Comparison of ENCODE assay signal across 27 cellular contexts in the genomic region with DNA sequence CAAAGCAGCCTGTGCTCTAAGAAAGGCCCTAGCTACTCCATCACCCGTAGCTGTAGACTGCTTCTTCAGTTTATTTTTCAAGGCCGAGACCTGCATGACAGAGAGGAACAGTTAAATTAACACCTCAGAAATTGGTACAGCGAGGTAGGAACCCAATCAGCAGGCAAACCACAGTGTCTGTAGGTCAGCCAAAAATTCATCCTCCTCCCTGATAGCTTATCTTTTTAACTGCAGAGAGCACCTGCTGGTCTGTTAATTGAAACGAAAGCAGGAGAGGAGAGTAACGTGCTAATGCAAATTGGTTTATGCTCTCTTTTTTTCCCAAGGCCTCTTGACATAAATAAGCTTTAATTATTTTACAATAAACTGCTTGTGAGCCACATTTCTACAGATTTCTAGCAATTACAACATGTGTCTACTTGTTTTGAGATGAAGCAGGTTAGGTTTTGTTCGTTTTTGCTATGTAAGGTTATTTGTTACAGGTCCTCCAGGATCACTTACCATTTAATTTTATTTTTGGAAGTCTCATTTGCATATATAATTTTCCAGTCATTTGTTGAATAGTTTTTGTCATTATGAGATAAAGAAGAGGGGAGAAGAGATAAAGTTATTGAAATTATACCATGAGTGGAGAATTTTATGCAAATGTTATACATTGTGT.
A peak's percentile ranks its signal among the peaks of the same experiment; 100 is the strongest.
DNase-seq lines count a peak whose midpoint lies in the region; ATAC-seq and TF ChIP-seq lines count a peak whose summit lies in the region.
"Had no signal": no experiment of that assay in that cellular context is flagged by ENCODE, and none has a peak within 500 bp of the region (broad histone marks: within the 10 kb centered on the region; RNA-seq: fewer than 3 reads in every experiment).

No MANE protein-coding gene starts in this region.

- no peak overlapping the region for H3K27ac ChIP-seq in OCI-LY3 (ENCODE audit: low read length)
- H3K27ac ChIP-seq in neural progenitor cell, result no peak overlapping the region
- no peak overlapping the region for H3K27ac ChIP-seq in left lung
- H3K27ac ChIP-seq: dorsolateral prefrontal cortex, heart right ventricle, pancreas, SJSA1, stomach, tibial nerve had no signal

- H3F3A ChIP-seq in neural progenitor cell (ENCODE audit: low read depth), result peaks cover 9% of the 10 kb centered on the region

- H4K20me1 ChIP-seq in OCI-LY3 (ENCODE audit: insufficient read depth, low read length), result 0 out of 2 replicates have a peak, but pooled peaks cover 4% of the 10 kb centered on the region
- no peaks in the 10 kb centered on the region for H4K20me1 ChIP-seq in neural progenitor cell (ENCODE audit: low read depth)

- H3K9ac ChIP-seq in OCI-LY3 (ENCODE audit: low read length), result no peak overlapping the region
- no peak overlapping the region for H3K9ac ChIP-seq in neural progenitor cell

- no peaks in the 10 kb centered on the region for H3K79me2 ChIP-seq in OCI-LY3 (ENCODE audit: low read length)
- H3K79me2 ChIP-seq in neural progenitor cell (ENCODE audit: low read depth), result no peaks in the 10 kb centered on the region

- no peaks in the 10 kb centered on the region for H3K27me3 ChIP-seq in OCI-LY3 (ENCODE audit: low read depth, low read length)
- no peaks in the 10 kb centered on the region for H3K27me3 ChIP-seq in neural progenitor cell
- no peaks in the 10 kb centered on the region for H3K27me3 ChIP-seq in left lung
- H3K27me3 ChIP-seq: BE2C, dorsolateral prefrontal cortex, heart right ventricle, pancreas, SJSA1, stomach, tibial nerve had no signal

- H3K36me3 Mint-ChIP-seq in neural progenitor cell, result no peaks in the 10 kb centered on the region
- H3K36me3 Mint-ChIP-seq in activated naive CD4-positive, alpha-beta T cell treated with anti-CD3 and anti-CD28 coated beads, Interleukin-2, amount 10 ng/mL, durations not matched to agents 7 days and 5 days, result peaks cover 3% of the 10 kb centered on the region

- peaks cover 18% of the 10 kb centered on the region for H3K4me1 ChIP-seq in OCI-LY3 (ENCODE audit: low read length)
- H3K4me1 ChIP-seq in neural progenitor cell, result peaks cover 19% of the 10 kb centered on the region
- no peaks in the 10 kb centered on the region for H3K4me1 ChIP-seq in left lung
- H3K4me1 ChIP-seq: heart right ventricle, pancreas, SJSA1, stomach, tibial nerve had no signal

- H3K9me3 Mint-ChIP-seq in neural progenitor cell, result no peaks in the 10 kb centered on the region
- no peaks in the 10 kb centered on the region for H3K9me3 Mint-ChIP-seq in activated naive CD4-positive, alpha-beta T cell treated with anti-CD3 and anti-CD28 coated beads, Interleukin-2, amount 10 ng/mL, durations not matched to agents 7 days and 5 days
- H3K9me3 Mint-ChIP-seq: naive thymus-derived CD8-positive, alpha-beta T cell; T-helper 1 cell treated with Interleukin-12 subunit alpha and Interleukin-12 subunit beta and Interleukin-4 antibody, amounts not matched to agents 30 μg/mL and 1 μg/mL, for 36 hours had no signal

- H3K4me3 Mint-ChIP-seq in neural progenitor cell, result no peak overlapping the region
- H3K4me3 Mint-ChIP-seq in activated naive CD4-positive, alpha-beta T cell treated with anti-CD3 and anti-CD28 coated beads, Interleukin-2, amount 10 ng/mL, durations not matched to agents 7 days and 5 days, result no peak overlapping the region
- H3K4me3 Mint-ChIP-seq: naive thymus-derived CD8-positive, alpha-beta T cell; T-helper 1 cell treated with Interleukin-12 subunit alpha and Interleukin-12 subunit beta and Interleukin-4 antibody, amounts not matched to agents 30 μg/mL and 1 μg/mL, for 36 hours had no signal

- H3K27ac Mint-ChIP-seq in neural progenitor cell, result no peak overlapping the region
- H3K27ac Mint-ChIP-seq in activated naive CD4-positive, alpha-beta T cell treated with anti-CD3 and anti-CD28 coated beads, Interleukin-2, amount 10 ng/mL, durations not matched to agents 7 days and 5 days, result no peak overlapping the region
- H3K27ac Mint-ChIP-seq: naive thymus-derived CD8-positive, alpha-beta T cell; T-helper 1 cell treated with Interleukin-12 subunit alpha and Interleukin-12 subunit beta and Interleukin-4 antibody, amounts not matched to agents 30 μg/mL and 1 μg/mL, for 36 hours had no signal

- peaks cover 6% of the 10 kb centered on the region for H3K36me3 ChIP-seq in OCI-LY3 (replicated peaks; ENCODE audit: low read depth, low read length)
- no peaks in the 10 kb centered on the region for H3K36me3 ChIP-seq in neural progenitor cell
- no peaks in the 10 kb centered on the region for H3K36me3 ChIP-seq in left lung
- H3K36me3 ChIP-seq: BE2C, pancreas, SJSA1, tibial nerve had no signal

- intact Hi-C loops in left lung (cut with DNase I), result no loop called here

- CTCF ChIA-PET in activated naive CD4-positive, alpha-beta T cell treated with anti-CD3 and anti-CD28 coated beads, Interleukin-2, amount 10 ng/mL, durations not matched to agents 7 days and 5 days (lab: Charles Lee), result no interaction called here

- DNase-seq in NCI-H345 (lab: John Stamatoyannopoulos, UW) (peak; percentile 2), NCI-H345 treated with DMSO at 0.1 percent for 48 hours (lab: John Stamatoyannopoulos, UW; ENCODE audit: unreplicated experiment) (no peak), NCI-H2081 (lab: John Stamatoyannopoulos, UW) (peak; percentile 13 to 68), neural progenitor cell (ENCODE audit: low spot score) (peak; percentile 9), DMS79 treated with DMSO at 0.1 percent for 48 hours (lab: John Stamatoyannopoulos, UW) (no peak), left lung (no peak)
- DNase-seq in activated naive CD4-positive, alpha-beta T cell treated with anti-CD3 and anti-CD28 coated beads, Interleukin-2, amount 10 ng/mL, durations not matched to agents 7 days and 5 days, result no peak
- DNase-seq: activated CD4-positive, alpha-beta T cell treated with anti-CD3 and anti-CD28 coated beads for 4 hours; activated naive CD4-positive, alpha-beta T cell treated with anti-CD3 and anti-CD28 coated beads, Interleukin-2, amount 50 U/mL, for 16 hours; anterior cingulate cortex; BE2C; central memory CD4-positive, alpha-beta T cell; heart right ventricle; IMR-90; left colon; naive thymus-derived CD8-positive, alpha-beta T cell; NCI-H187 treated with DMSO at 0.1 percent for 48 hours; pancreas; right cardiac atrium; stimulated activated CD4-positive, alpha-beta T cell treated with anti-CD3 and anti-CD28 coated beads, Interleukin-12 subunit alpha, Interleukin-12 subunit beta, amount 100 ng/mL, for 4 hours; stomach had no signal

- H3K4me2 ChIP-seq in OCI-LY3 (ENCODE audit: low read length), result peak overlapping the region; percentile 10; the same call in 1 of the 2 replicates
- peak overlapping the region; percentile 32 for H3K4me2 ChIP-seq in neural progenitor cell

- H3K27me3 Mint-ChIP-seq in neural progenitor cell (ENCODE audit: insufficient read depth, low read depth), result no peaks in the 10 kb centered on the region
- H3K27me3 Mint-ChIP-seq in activated naive CD4-positive, alpha-beta T cell treated with anti-CD3 and anti-CD28 coated beads, Interleukin-2, amount 10 ng/mL, durations not matched to agents 7 days and 5 days, result no peaks in the 10 kb centered on the region
- H3K27me3 Mint-ChIP-seq: naive thymus-derived CD8-positive, alpha-beta T cell had no signal

- ATAC-seq in left lung, result no peak
- ATAC-seq: left colon; naive thymus-derived CD8-positive, alpha-beta T cell; Panc1; pancreas; right cardiac atrium had no signal

- peaks cover 11% of the 10 kb centered on the region for H3K4me1 Mint-ChIP-seq in neural progenitor cell
- no peaks in the 10 kb centered on the region for H3K4me1 Mint-ChIP-seq in activated naive CD4-positive, alpha-beta T cell treated with anti-CD3 and anti-CD28 coated beads, Interleukin-2, amount 10 ng/mL, durations not matched to agents 7 days and 5 days

- TF ChIP-seq CTCF in OCI-LY3 (IDR thresholded peaks at IDR 0.05; ENCODE audit: low read depth, low read length) (no peak), neural progenitor cell (IDR thresholded peaks at IDR 0.05) (no peak), left lung (IDR thresholded peaks at IDR 0.05) (no peak)

- H3K9me3 ChIP-seq in OCI-LY3 (ENCODE audit: insufficient read depth, low read length) (no peaks in the 10 kb centered on the region), neural progenitor cell (ENCODE audit: low read depth) (no peaks in the 10 kb centered on the region), left lung (no peaks in the 10 kb centered on the region)
- H3K9me3 ChIP-seq: BE2C, heart right ventricle, SJSA1, stomach, tibial nerve had no signal

- H2AFZ ChIP-seq in OCI-LY3 (ENCODE audit: low read depth, low read length) (no peak overlapping the region), neural progenitor cell (replicated peaks) (no peak overlapping the region)

- H3K4me3 ChIP-seq in OCI-LY3 (ENCODE audit: low read length), result no peak overlapping the region
- no peak overlapping the region for H3K4me3 ChIP-seq in neural progenitor cell
- H3K4me3 ChIP-seq in left lung, result no peak overlapping the region
- H3K4me3 ChIP-seq: dorsolateral prefrontal cortex, heart right ventricle, pancreas, SJSA1, stomach, tibial nerve had no signal

Comparison
In these comparisons a context has a peak if more than half of its experiments do, and no peak if none do; other contexts are left out.
1. DNase-seq: peak in NCI-H345 (single experiment), NCI-H2081 (2 of 2) and neural progenitor cell (single experiment); none in NCI-H345 treated with DMSO at 0.1 percent for 48 hours (single experiment), DMS79 treated with DMSO at 0.1 percent for 48 hours (single experiment), activated naive CD4-positive, alpha-beta T cell treated with anti-CD3 and anti-CD28 coated beads, Interleukin-2, amount 10 ng/mL, durations not matched to agents 7 days and 5 days (single experiment) and left lung (0 of 2).